In genomic region chr6:166999845-167000253, GRCh38 we compare ENCODE assay signal across 8 cellular contexts. TPM values are rescaled to one million over a fixed set of nuclear protein-coding genes. Genes with fewer than 3 reads are reported as not detected.
A peak's percentile ranks its signal among the peaks of the same experiment; 100 is the strongest.
DNase-seq lines count a peak whose midpoint lies in the region; ATAC-seq, FAIRE-seq and TF ChIP-seq lines count a peak whose summit lies in the region.

No MANE protein-coding gene starts in this region.

- under 1% methylated on average over 7 of the region's 16 CpGs for WGBS in right lobe of liver (ENCODE audit: insufficient coverage, low coverage, low lambda C conversion rate, missing lambda C conversion rate)
- 0 to 1% methylated on average over 5 to 16 of the region's 16 CpGs for WGBS in transverse colon (ENCODE audit: low coverage in 1 of 2), 2 donors

- peaks cover 0 to 53% (median 20%) of the 10 kb centered on the region in 4 donors for H3K4me1 ChIP-seq in right lobe of liver
- H3K4me1 ChIP-seq in transverse colon: peaks cover 7 to 21% (median 20%) of the 10 kb centered on the region in 4 donors

- peak; percentile 8 to 35 (median 19) for ATAC-seq in right lobe of liver

- TF ChIP-seq EP300 in transverse colon (IDR thresholded peaks at IDR 0.05; ENCODE audit: low read depth): no peak

- in situ Hi-C loops in astrocyte of the cerebellum (cut with HindIII; ENCODE audit: low sequenced_read_pairs): no loop called here
- in situ Hi-C loops in transverse colon (cut with MboI; ENCODE audit: low pct_ligation_motif_present in 1 of 4, low pct_unique_long_range_greater_than_20kb in 1 of 4, low sequenced_read_pairs in 3 of 4): loop anchor here in 3 of 4 donors (10.0 to 25.0 kb wide), 4 partner anchors 135 to 363 kb away; partner anchors contain the start of gene RPS6KA2 (in 1 of the 3)

- intact Hi-C loops in right lobe of liver (cut with DNase I) (no loop called here), transverse colon (cut with DNase I; ENCODE audit: low total_unique reads) (no loop called here)

- no peak for FAIRE-seq in D721Med (lab: Jason Lieb, UNC)

- H3K9me3 ChIP-seq in right lobe of liver (no peaks in the 10 kb centered on the region), transverse colon (no peaks in the 10 kb centered on the region)

- no peak for TF ChIP-seq CTCF in HL-60 (IDR thresholded peaks at IDR 0.05; ENCODE audit: insufficient read depth, low read length)
- no peak for TF ChIP-seq CTCF in astrocyte of the cerebellum (IDR thresholded peaks at IDR 0.05; ENCODE audit: low read depth, low read length, missing control alignments)
- TF ChIP-seq CTCF in right lobe of liver (IDR thresholded peaks at IDR 0.05): no peak
- TF ChIP-seq CTCF in transverse colon (IDR thresholded peaks at IDR 0.05): no peak
- no peak for TF ChIP-seq CTCF in D721Med (IDR thresholded peaks at IDR 0.05; ENCODE audit: insufficient read depth, missing control alignments)

- TF ChIP-seq POLR2A in right lobe of liver (IDR thresholded peaks at IDR 0.05): no peak
- no peak for TF ChIP-seq POLR2A in transverse colon (IDR thresholded peaks at IDR 0.05)

- peak overlapping the region; percentile 86 for H3K27ac ChIP-seq in HL-60 (replicated peaks)
- H3K27ac ChIP-seq in right lobe of liver: peak overlapping the region; percentile 69 to 86 (median 78)
- peak overlapping the region; percentile 82 to 91 (median 85) for H3K27ac ChIP-seq in transverse colon

- H3K4me3 ChIP-seq in HL-60 (replicated peaks; ENCODE audit: insufficient read depth, low read length) (peak overlapping the region; percentile 97), astrocyte of the cerebellum (ENCODE audit: low read depth, low read length) (peak overlapping the region; percentile 73), right lobe of liver (peak overlapping the region; percentile 98 to 99 (median 99)), transverse colon (peak overlapping the region; percentile 54 to 100 (median 99))

- H3K27me3 ChIP-seq in HL-60 (ENCODE audit: insufficient read depth, poor library complexity, severe bottlenecking) (no peaks in the 10 kb centered on the region), right lobe of liver (no peaks in the 10 kb centered on the region), transverse colon (no peaks in the 10 kb centered on the region)

- H3K36me3 ChIP-seq in right lobe of liver (no peaks in the 10 kb centered on the region), transverse colon (no peaks in the 10 kb centered on the region)

- DNase-seq in AML-193 (lab: John Stamatoyannopoulos, UW) (peak; percentile 10 to 27), HL-60 (ENCODE audit: low read depth in 1 of 2, low spot score in 1 of 2) (peak in 1 of 2 experiments; percentile 31), astrocyte of the cerebellum (ENCODE audit: low read depth) (no peak), right lobe of liver (peak in 1 of 3 donors; percentile 73), transverse colon (peak; percentile 49), NCI-H526 treated with DMSO at 0.1 percent for 48 hours (lab: John Stamatoyannopoulos, UW) (no peak), D721Med (ENCODE audit: insufficient read length, low spot score) (no peak)
- DNase-seq in activated CD4-positive, CD25-positive, alpha-beta regulatory T cell treated with anti-CD3 and anti-CD28 coated beads, Interleukin-2, amount 50 U/mL, for 72 hours: no peak

RNA-seq across cellular contexts. Expression of gene CEP43, which starts 0.7 kb away (rescaled TPM):
- total RNA-seq in right lobe of liver: 10 to 100 TPM; 11.7 to 23.5 (median 19.7) TPM
- total RNA-seq in transverse colon: 10 to 100 TPM in 2 of 4 donors, 1 to 10 TPM in 2; 3.6 to 31.0 (median 14.3) TPM

RNA-seq across cellular contexts. Expression of gene RNASET2, which starts 43.5 kb away (rescaled TPM):
- total RNA-seq in right lobe of liver (10 to 100 TPM; 21.7 to 48.4 (median 30.8) TPM), transverse colon (100 to 1,000 TPM; 121 to 191 (median 176) TPM)

Comparison
In these comparisons a context has a peak if more than half of its experiments do, and no peak if none do; other contexts are left out.
1. DNase-seq: peak in AML-193 (2 of 2) and transverse colon (single experiment); none in astrocyte of the cerebellum (single experiment), activated CD4-positive, CD25-positive, alpha-beta regulatory T cell treated with anti-CD3 and anti-CD28 coated beads, Interleukin-2, amount 50 U/mL, for 72 hours (single experiment), NCI-H526 treated with DMSO at 0.1 percent for 48 hours (single experiment) and D721Med (single experiment).
2. Peak in every context shown above with its lines, with median percentiles within 50 percentile points of each other: H3K27ac ChIP-seq and H3K4me3 ChIP-seq.